8 cellular contexts compared by ENCODE assay signal in genomic region chr12:119989619-119990381, GRCh38. TPM values are rescaled to one million over a fixed set of nuclear protein-coding genes. Genes with fewer than 3 reads are reported as not detected.
DNase-seq lines count a peak whose midpoint lies in the region; ATAC-seq and TF ChIP-seq lines count a peak whose summit lies in the region.

No MANE protein-coding gene starts in this region.

- WGBS in suprapubic skin = 7% methylated on average over 3 of the region's 98 CpGs

- DNase-seq in AG08395 (ENCODE audit: low spot score) (peak; percentile 81), RPMI8226 (peak; percentile 86), foreskin melanocyte (peak; percentile 35), suprapubic skin (ENCODE audit: low spot score in 2 of 2) (peak in 1 of 2 donors; percentile 74)
- DNase-seq in activated naive CD4-positive, alpha-beta T cell (lab: John Stamatoyannopoulos, UW) = peak in 3 of 4 experiments; percentile 30 to 66 (median 34)

- H3K27ac ChIP-seq in suprapubic skin = peak overlapping the region; percentile 77

- H3K9me3 ChIP-seq in neuron (ENCODE audit: low read length) (no peaks in the 10 kb centered on the region), suprapubic skin (no peaks in the 10 kb centered on the region)

- no peaks in the 10 kb centered on the region for H3K36me3 ChIP-seq in neuron (ENCODE audit: insufficient read depth, low read length)
- H3K36me3 ChIP-seq in suprapubic skin = no peaks in the 10 kb centered on the region

- TF ChIP-seq CTCF in suprapubic skin (IDR thresholded peaks at IDR 0.05) = no peak

- no peak for TF ChIP-seq POLR2A in suprapubic skin (IDR thresholded peaks at IDR 0.05)

- ATAC-seq in GM18861 (IDR thresholded peaks at IDR 0.05; ENCODE audit: unreplicated experiment) = peak; percentile 22
- peak; percentile 36 for ATAC-seq in HG03139 (IDR thresholded peaks at IDR 0.05; ENCODE audit: unreplicated experiment)

- H3K4me3 ChIP-seq in neuron (ENCODE audit: low read length) = peak overlapping the region; percentile 72
- H3K4me3 ChIP-seq in suprapubic skin = peak overlapping the region; percentile 71

- H2AFZ ChIP-seq in neuron (ENCODE audit: low read depth, low read length) = peak overlapping the region; percentile 77

- peaks cover 6% of the 10 kb centered on the region for H3K27me3 ChIP-seq in neuron (ENCODE audit: insufficient read depth, low read length)
- peaks cover 20% of the 10 kb centered on the region for H3K27me3 ChIP-seq in suprapubic skin

- H3K4me1 ChIP-seq in neuron (ENCODE audit: insufficient read depth, low read length) = peaks cover 11% of the 10 kb centered on the region
- peaks cover 25% of the 10 kb centered on the region for H3K4me1 ChIP-seq in suprapubic skin

- TF ChIP-seq EP300 in suprapubic skin (IDR thresholded peaks at IDR 0.05) = no peak

RNA-seq across cellular contexts. Expression of gene BICDL1, which starts 0.8 kb away (rescaled TPM):
- total RNA-seq in suprapubic skin = 100 to 1,000 TPM; 127 to 207 (median 129) TPM
